1 cellular context compared by ENCODE assay signal in the genomic region with DNA sequence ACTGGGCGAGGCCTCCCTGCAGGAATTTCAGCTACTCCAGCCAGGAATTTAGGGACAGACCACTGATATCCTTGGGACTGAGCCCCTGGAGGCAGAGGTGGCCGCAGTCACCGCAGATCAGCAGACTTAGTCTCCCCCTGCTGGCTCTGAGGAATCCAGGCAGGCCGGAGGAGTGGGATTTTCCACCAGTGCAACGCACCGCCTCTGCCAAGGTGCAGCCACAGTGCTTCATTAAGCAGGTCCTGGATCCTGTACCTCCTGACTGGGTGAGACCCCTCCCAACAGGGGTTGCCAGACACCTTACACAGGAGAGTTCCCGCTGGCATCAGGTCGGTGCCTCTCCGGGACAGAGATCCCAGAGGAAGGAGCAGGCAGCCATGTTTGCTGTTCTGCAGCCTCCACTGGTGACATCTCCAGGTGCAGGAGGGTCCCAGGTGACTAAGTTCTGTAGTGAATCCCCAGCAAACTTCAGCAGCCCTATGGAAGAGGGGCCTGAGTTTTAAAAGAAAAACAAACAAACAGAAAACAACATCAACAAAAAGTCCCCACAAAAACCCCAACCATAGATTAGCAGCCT.
A peak's percentile ranks its signal among the peaks of the same experiment; 100 is the strongest.
TF ChIP-seq lines count a peak whose summit lies in the region.

No MANE protein-coding gene starts in this region.

TF ChIP-seq in H1, 55 proteins besides CTCF, POLR2A, EP300 and RAD21 (continued from another document):
- TF ChIP-seq EGR1 (IDR thresholded peaks at IDR 0.05; ENCODE audit: borderline replicate concordance, low read depth, low read length) (0 out of 2 replicates have a peak, but pooled peaks have one; percentile 12), SP1 (IDR thresholded peaks at IDR 0.05; ENCODE audit: low read depth, low read length) (peak; percentile 44; the same call in 1 of the 2 replicates), YY1 (IDR thresholded peaks at IDR 0.05; ENCODE audit: low read depth, low read length) (peak; percentile 35; the same call in 1 of the 2 replicates), POLR2AphosphoS5 (IDR thresholded peaks at IDR 0.05; ENCODE audit: low read depth, low read length) (no peak), TEAD4 (IDR thresholded peaks at IDR 0.05; ENCODE audit: low read depth, low read length) (peak; percentile 93), JUN (IDR thresholded peaks at IDR 0.05; ENCODE audit: low read depth, low read length) (no peak)
